Comparison of ENCODE assay signal across 13 cellular contexts in genomic region chr15:40955141-40955903, GRCh38. TPM values are rescaled to one million over a fixed set of nuclear protein-coding genes. Genes with fewer than 3 reads are reported as not detected.
DNase-seq lines count a peak whose midpoint lies in the region; ATAC-seq, FAIRE-seq and TF ChIP-seq lines count a peak whose summit lies in the region.
"Had no signal": no experiment of that assay in that cellular context is flagged by ENCODE, and none has a peak within 500 bp of the region (broad histone marks: within the 10 kb centered on the region; RNA-seq: fewer than 3 reads in every experiment).

No MANE protein-coding gene starts in this region.

- peaks cover 0 to 64% (median 30%) of the 10 kb centered on the region in 11 experiments; a peak in 14 of 22 replicates for H4K20me1 ChIP-seq in BLaER1 treated with 17β-estradiol and CSF1 and Interleukin-3, amounts not matched to agents 10 nM and 100 nM

- no peak for TF ChIP-seq POLR2A in A549 (IDR thresholded peaks at IDR 0.05; ENCODE audit: low read length)

- no peak for ATAC-seq in A549
- ATAC-seq in activated naive CD4-positive, alpha-beta T cell treated with anti-CD3 and anti-CD28 coated beads, Interleukin-2, amount 50 U/mL, for 72 hours = no peak
- ATAC-seq: body of pancreas had no signal

- no peaks in the 10 kb centered on the region for H3K9me3 Mint-ChIP-seq in activated naive CD4-positive, alpha-beta T cell treated with anti-CD3 and anti-CD28 coated beads, Interleukin-2, amount 50 U/mL, for 72 hours

- no peak for TF ChIP-seq EP300 in A549 (IDR thresholded peaks at IDR 0.05)

- DNase-seq in A549 (ENCODE audit: low read depth in 1 of 2, low spot score in 1 of 2) = no peak
- no peak for DNase-seq in activated naive CD4-positive, alpha-beta T cell treated with anti-CD3 and anti-CD28 coated beads, Interleukin-2, amount 50 U/mL, for 72 hours (ENCODE audit: low spot score in 2 of 2)
- no peak for DNase-seq in DMS79 treated with DMSO at 0.1 percent for 48 hours (lab: John Stamatoyannopoulos, UW)
- DNase-seq in NCI-H446 treated with DMSO at 0.1 percent for 48 hours (lab: John Stamatoyannopoulos, UW) = no peak
- DNase-seq in nucleus accumbens (lab: John Stamatoyannopoulos, UW) = no peak
- DNase-seq in DMS53 treated with DMSO at 0.1 percent for 48 hours (lab: John Stamatoyannopoulos, UW; ENCODE audit: unreplicated experiment) = no peak
- DNase-seq: activated CD4-positive, alpha-beta T cell treated with anti-CD3 and anti-CD28 coated beads, Interleukin-2, amount 50 U/mL, for 48 hours; body of pancreas had no signal

- peaks cover 5 to 9% of the 10 kb centered on the region in 2 donors for H3K36me3 Mint-ChIP-seq in activated naive CD4-positive, alpha-beta T cell treated with anti-CD3 and anti-CD28 coated beads, Interleukin-2, amount 50 U/mL, for 72 hours

- POLR2A ChIA-PET in A549 (lab: Yijun Ruan, JAX) = no interaction called here

- H3K4me1 ChIP-seq in A549 (peaks cover 33% of the 10 kb centered on the region), mesodermal cell (ENCODE audit: control insufficient read depth, insufficient read depth, low read length, poor library complexity, severe bottlenecking) (peaks cover 3% of the 10 kb centered on the region)
- H3K4me1 ChIP-seq in BLaER1 treated with 17β-estradiol and CSF1 and Interleukin-3, amounts not matched to agents 10 nM and 100 nM = peaks cover 49 to 80% (median 65%) of the 10 kb centered on the region in 10 experiments

- peak overlapping the region; percentile 91 to 95 for H3K27ac Mint-ChIP-seq in activated naive CD4-positive, alpha-beta T cell treated with anti-CD3 and anti-CD28 coated beads, Interleukin-2, amount 50 U/mL, for 72 hours

- no peaks in the 10 kb centered on the region for H3K27me3 ChIP-seq in BLaER1 treated with 17β-estradiol and CSF1 and Interleukin-3, amounts not matched to agents 10 nM and 100 nM
- H3K27me3 ChIP-seq: body of pancreas, esophagus muscularis mucosa, upper lobe of left lung had no signal

- H3K9me3 ChIP-seq in A549 (no peaks in the 10 kb centered on the region), mesodermal cell (ENCODE audit: control insufficient read depth, low read length) (no peaks in the 10 kb centered on the region)
- no peaks in the 10 kb centered on the region for H3K9me3 ChIP-seq in BLaER1 treated with 17β-estradiol and CSF1 and Interleukin-3, amounts not matched to agents 10 nM and 100 nM (replicated peaks in 1 of 11)
- H3K9me3 ChIP-seq: body of pancreas, esophagus muscularis mucosa, upper lobe of left lung had no signal

- FAIRE-seq in A549 (lab: Jason Lieb, UNC) = no peak
- FAIRE-seq: GM12891 had no signal

- H3K36me3 ChIP-seq in BLaER1 treated with 17β-estradiol and CSF1 and Interleukin-3, amounts not matched to agents 10 nM and 100 nM = peaks cover 15 to 33% (median 22%) of the 10 kb centered on the region in 11 experiments; a peak in 21 of 22 replicates
- peaks cover 24% of the 10 kb centered on the region for H3K36me3 ChIP-seq in mesodermal cell (ENCODE audit: control insufficient read depth, insufficient read depth, low read length)
- H3K36me3 ChIP-seq: esophagus muscularis mucosa had no signal

- peak overlapping the region; percentile 94; the same call in 1 of the 3 replicates for H3K4me3 ChIP-seq in A549
- H3K4me3 ChIP-seq in BLaER1 treated with 17β-estradiol and CSF1 and Interleukin-3, amounts not matched to agents 10 nM and 100 nM = peak overlapping the region in 6 of 10 experiments; percentile 70 to 92 (median 81); a peak in 9 of 20 replicates
- H3K4me3 ChIP-seq in mesodermal cell (ENCODE audit: extremely low read depth, insufficient read depth, low read length, poor library complexity, severe bottlenecking) = peak overlapping the region; percentile 14
- H3K4me3 ChIP-seq: body of pancreas, esophagus muscularis mucosa, upper lobe of left lung had no signal

- WGBS in A549 (ENCODE audit: missing lambda C conversion rate) = 79% methylated on average over 8 of the region's 20 CpGs
- 93 to 96% methylated on average over 12 to 20 of the region's 20 CpGs for WGBS in mesodermal cell (ENCODE audit: insufficient coverage in 2 of 2), 2 experiments

- TF ChIP-seq RAD21 in A549 (conservative IDR thresholded peaks at IDR 0.05 in 1 of 2, IDR thresholded peaks at IDR 0.05 in 1 of 2) = no peak

- peak overlapping the region; percentile 89 for H3K4me2 ChIP-seq in A549
- peak overlapping the region; percentile 79 to 97 (median 91) for H3K4me2 ChIP-seq in BLaER1 treated with 17β-estradiol and CSF1 and Interleukin-3, amounts not matched to agents 10 nM and 100 nM

- TF ChIP-seq CTCF in A549 (IDR thresholded peaks at IDR 0.05) = no peak

- no peak overlapping the region; a peak in 1 of 6 replicates for H3K27ac ChIP-seq in A549
- H3K27ac ChIP-seq in BLaER1 treated with 17β-estradiol and CSF1 and Interleukin-3, amounts not matched to agents 10 nM and 100 nM = peak overlapping the region in 2 of 11 experiments; percentile 4 to 13; a peak in 2 of 22 replicates
- no peak overlapping the region for H3K27ac ChIP-seq in mesodermal cell (ENCODE audit: low read depth, low read length, severe bottlenecking)
- H3K27ac ChIP-seq: upper lobe of left lung had no signal

- CTCF ChIA-PET in A549 (lab: Yijun Ruan, JAX) = interaction anchor here (0.6 to 8.7 kb wide), 3 partner anchors 9 to 41 kb away, joined by 3 to 76 read pairs (median 4); no protein-coding TSS in a partner anchor

- peak overlapping the region in 8 of 11 experiments; percentile 4 to 89 (median 42); a peak in 12 of 22 replicates for H3K9ac ChIP-seq in BLaER1 treated with 17β-estradiol and CSF1 and Interleukin-3, amounts not matched to agents 10 nM and 100 nM

TF ChIP-seq in A549, 52 proteins besides CTCF, POLR2A, EP300 and RAD21:
- TF ChIP-seq CBX8 (IDR thresholded peaks at IDR 0.05) (no peak), ZC3H11A (IDR thresholded peaks at IDR 0.05) (no peak), BCL3 (IDR thresholded peaks at IDR 0.05) (no peak), JUNB (IDR thresholded peaks at IDR 0.05) (no peak), MYC (IDR thresholded peaks at IDR 0.05; ENCODE audit: borderline replicate concordance, low read length) (no peak), SMC3 (IDR thresholded peaks at IDR 0.05) (no peak), JUN (IDR thresholded peaks at IDR 0.05) (no peak), CHD2 (IDR thresholded peaks at IDR 0.05; ENCODE audit: low read length, partially characterized antibody) (no peak), HMGXB4 (CRISPR knock-in tag; IDR thresholded peaks at IDR 0.05; ENCODE audit: borderline replicate concordance) (no peak), TFCP2L1 (CRISPR knock-in tag; IDR thresholded peaks at IDR 0.05) (no peak), EHF (CRISPR knock-in tag; IDR thresholded peaks at IDR 0.05) (no peak), HES2 (IDR thresholded peaks at IDR 0.05) (no peak)

RNA-seq across cellular contexts. Expression of gene CHAC1, which starts 2.1 kb away (rescaled TPM):
- 22.2 and 25.3 TPM in 2 replicates for polyA plus RNA-seq in A549 (2011; rRNA removed)
- 9.5 and 11.1 TPM in 2 replicates for polyA plus RNA-seq in A549 (2012; cell fraction: cytosol; rRNA removed)
- 6.3 and 13.2 TPM in 2 replicates for polyA plus RNA-seq in A549 (2012; cell fraction: nucleus; rRNA removed)
- 3.8 to 4.9 TPM (median 4.5 TPM) in 3 replicates for polyA plus RNA-seq in A549 (2017; fragmentation: RNase III; extraction: RNeasy Plus Mini Kit Qiagen cat#74134 plus additional on column Dnase treatment)
- polyA minus RNA-seq in A549 (2011; rRNA and poly(A)+ RNA removed) = 27.8 and 36.4 TPM in 2 replicates
- 10 to 100 TPM; 12.9 to 16.3 TPM for total RNA-seq in activated naive CD4-positive, alpha-beta T cell treated with anti-CD3 and anti-CD28 coated beads, Interleukin-2, amount 50 U/mL, for 72 hours
- 18.9 TPM for polyA plus RNA-seq in mesodermal cell (2013, experiment 1 of 2)
- polyA plus RNA-seq in mesodermal cell (2013, experiment 2 of 2) = 18.7 TPM

RNA-seq across cellular contexts. Expression of gene DLL4, which starts 26.2 kb away (rescaled TPM):
- 0.09 and 0.16 TPM in 2 replicates for polyA plus RNA-seq in A549 (2011; rRNA removed)
- polyA plus RNA-seq in A549 (2012; cell fraction: cytosol; rRNA removed) = 0.16 and 0.21 TPM in 2 replicates
- 0.54 and 0.61 TPM in 2 replicates for polyA plus RNA-seq in A549 (2012; cell fraction: nucleus; rRNA removed)
- 0.09 to 0.28 TPM (median 0.13 TPM) in 3 replicates for polyA plus RNA-seq in A549 (2017; fragmentation: RNase III; extraction: RNeasy Plus Mini Kit Qiagen cat#74134 plus additional on column Dnase treatment)
- polyA minus RNA-seq in A549 (2011; rRNA and poly(A)+ RNA removed) = 0.21 and 0.24 TPM in 2 replicates
- under 1 TPM in 1 of 2 donors, not detected in 1; 0.16 TPM for total RNA-seq in activated naive CD4-positive, alpha-beta T cell treated with anti-CD3 and anti-CD28 coated beads, Interleukin-2, amount 50 U/mL, for 72 hours
- 51.5 TPM for polyA plus RNA-seq in mesodermal cell (2013, experiment 1 of 2)
- 31.4 TPM for polyA plus RNA-seq in mesodermal cell (2013, experiment 2 of 2)

Comparison
In these comparisons a context has a peak if more than half of its experiments do, and no peak if none do; other contexts are left out.
1. H3K4me3 ChIP-seq: peak in every context shown above with its lines; median percentile 94 in A549; 81 in BLaER1 treated with 17β-estradiol and CSF1 and Interleukin-3, amounts not matched to agents 10 nM and 100 nM; 14 in mesodermal cell.